Comparison of ENCODE assay signal across 18 cellular contexts in genomic region chr17:56165017-56165720, GRCh38. TPM values are rescaled to one million over a fixed set of nuclear protein-coding genes. Genes with fewer than 3 reads are reported as not detected.
"Had no signal": no experiment of that assay in that cellular context is flagged by ENCODE, and none has a peak within 500 bp of the region (broad histone marks: within the 10 kb centered on the region; RNA-seq: fewer than 3 reads in every experiment).

No MANE protein-coding gene starts in this region.

- H3K36me3 ChIP-seq: adrenal gland, cardiac muscle cell, lower lobe of right lung, right lobe of liver, spleen, thoracic aorta had no signal

- ATAC-seq: activated CD4-positive, CD25-positive, alpha-beta regulatory T cell treated with anti-CD3 and anti-CD28 coated beads, Interleukin-2, amount 50 U/mL, for 24 hours; esophagus mucosa; foreskin keratinocyte; left colon; lower lobe of right lung; right lobe of liver; stimulated activated naive CD8-positive, alpha-beta T cell treated with anti-CD3 and anti-CD28 coated beads, Interleukin-15, amount 100 ng/mL, for 72 hours had no signal

- H3K27ac ChIP-seq: adrenal gland, cardiac muscle cell, foreskin keratinocyte, lower lobe of right lung, right lobe of liver, spleen, thoracic aorta had no signal

- H3K4me3 Mint-ChIP-seq: activated naive CD4-positive, alpha-beta T cell treated with anti-CD3 and anti-CD28 coated beads for 36 hours; immature natural killer cell; nephron; stimulated activated naive CD8-positive, alpha-beta T cell treated with anti-CD3 and anti-CD28 coated beads, Interleukin-15, amount 100 ng/mL, for 72 hours had no signal

- H3K27me3 ChIP-seq: adrenal gland, cardiac muscle cell, foreskin keratinocyte, right lobe of liver, spleen had no signal

- H3K4me3 ChIP-seq: adrenal gland, cardiac muscle cell, lower lobe of right lung, right lobe of liver, spleen, thoracic aorta had no signal

- H3K9me3 Mint-ChIP-seq: activated naive CD4-positive, alpha-beta T cell treated with anti-CD3 and anti-CD28 coated beads for 36 hours; activated T-helper 2 cell treated with anti-CD3 and anti-CD28 coated beads, Interferon-gamma antibody, Interleukin-2, Interleukin-4, amounts not matched to agents 10 μg/mL and 5 μg/mL and 100 μg/mL, durations not matched to agents 14 hours and 24 hours and 36 hours; nephron; stimulated activated naive CD8-positive, alpha-beta T cell treated with anti-CD3 and anti-CD28 coated beads, Interleukin-15, amount 100 ng/mL, for 72 hours had no signal

- H3K4me1 Mint-ChIP-seq: immature natural killer cell; stimulated activated naive CD8-positive, alpha-beta T cell treated with anti-CD3 and anti-CD28 coated beads, Interleukin-15, amount 100 ng/mL, for 72 hours had no signal

- H3K36me3 Mint-ChIP-seq: immature natural killer cell had no signal

- H3K4me1 ChIP-seq: adrenal gland, foreskin keratinocyte, lower lobe of right lung, right lobe of liver, spleen had no signal

- DNase-seq: activated naive CD4-positive, alpha-beta T cell treated with anti-CD3 and anti-CD28 coated beads for 36 hours; adrenal gland; foreskin keratinocyte; glutamatergic neuron; immature natural killer cell; left colon; lower lobe of right lung; nucleus accumbens; right lobe of liver; spleen; stimulated activated naive CD8-positive, alpha-beta T cell treated with anti-CD3 and anti-CD28 coated beads, Interleukin-15, amount 100 ng/mL, for 72 hours; T-helper 9 cell had no signal

- H3K27me3 Mint-ChIP-seq: stimulated activated naive CD8-positive, alpha-beta T cell treated with anti-CD3 and anti-CD28 coated beads, Interleukin-15, amount 100 ng/mL, for 72 hours had no signal

- H3K27ac Mint-ChIP-seq: activated naive CD4-positive, alpha-beta T cell treated with anti-CD3 and anti-CD28 coated beads for 36 hours; activated T-helper 2 cell treated with anti-CD3 and anti-CD28 coated beads, Interferon-gamma antibody, Interleukin-2, Interleukin-4, amounts not matched to agents 10 μg/mL and 5 μg/mL and 100 μg/mL, durations not matched to agents 14 hours and 24 hours and 36 hours; immature natural killer cell; nephron; stimulated activated naive CD8-positive, alpha-beta T cell treated with anti-CD3 and anti-CD28 coated beads, Interleukin-15, amount 100 ng/mL, for 72 hours had no signal

- H3K9me3 ChIP-seq: adrenal gland, lower lobe of right lung, right lobe of liver, spleen, thoracic aorta had no signal

RNA-seq across cellular contexts. Expression of gene ANKFN1, which starts 11.9 kb away (rescaled TPM):
- total RNA-seq: activated naive CD4-positive, alpha-beta T cell treated with anti-CD3 and anti-CD28 coated beads for 36 hours; activated T-helper 2 cell treated with anti-CD3 and anti-CD28 coated beads, Interferon-gamma antibody, Interleukin-2, Interleukin-4, amounts not matched to agents 10 μg/mL and 5 μg/mL and 100 μg/mL, durations not matched to agents 14 hours and 24 hours and 36 hours; esophagus mucosa; foreskin keratinocyte had no signal
- polyA plus RNA-seq: cardiac muscle cell, foreskin keratinocyte, immature natural killer cell, spleen had no signal
